Comparison of ENCODE assay signal across 8 cellular contexts in genomic region chr20:50957798-50958732, GRCh38. TPM values are rescaled to one million over a fixed set of nuclear protein-coding genes. Genes with fewer than 3 reads are reported as not detected.
DNase-seq lines count a peak whose midpoint lies in the region; ATAC-seq, FAIRE-seq and TF ChIP-seq lines count a peak whose summit lies in the region.

Gene DPM1 (minus strand): TSS chr20:50958532. CDS start chr20:50958523, 9 bp downstream.

- TF ChIP-seq RAD21 in H1 (IDR thresholded peaks at IDR 0.05 in 1 of 2, conservative IDR thresholded peaks at IDR 0.05 in 1 of 2; ENCODE audit: low read depth in 2 of 2, low read length in 2 of 2), result no peak

- intact Hi-C loops in CD4-positive, alpha-beta memory T cell (cut with micrococcal nuclease), result loop anchor here (1.0 kb wide), 4 partner anchors 27 to 227 kb away; partner anchors contain the start of genes ADNP and PARD6B

- no peak within 1 kb of the TSS for H2BK20ac ChIP-seq in H1 (ENCODE audit: low read length)

- H2BK120ac ChIP-seq in H1 (replicated peaks; ENCODE audit: low read depth, low read length), result no peak within 1 kb of the TSS
- no peak within 1 kb of the TSS for H2BK120ac ChIP-seq in mesenchymal stem cell (ENCODE audit: low read depth, low read length)

- no peak within 1 kb of the TSS for H3K18ac ChIP-seq in H1 (ENCODE audit: extremely low read depth, low read length)
- H3K18ac ChIP-seq in mesenchymal stem cell (ENCODE audit: low read depth in 1 of 2, low read length in 2 of 2), result peak within 1 kb of the TSS; percentile 67 to 92

- H3K9ac ChIP-seq in H1 (replicated peaks in 1 of 4; ENCODE audit: extremely low read depth in 1 of 4, low read depth in 3 of 4, low read length in 3 of 4), result peak within 1 kb of the TSS; percentile 78 to 97 (median 86)
- peak within 1 kb of the TSS; percentile 97 for H3K9ac ChIP-seq in mesenchymal stem cell (ENCODE audit: low read length)

- no peak for TF ChIP-seq CTCF in H1 (IDR thresholded peaks at IDR 0.05; ENCODE audit: control extremely low read depth in 1 of 3, insufficient read depth in 1 of 3, low read depth in 1 of 3, low read length in 3 of 3)

- peak; percentile 24 for FAIRE-seq in H1 (lab: Jason Lieb, UNC)

- peaks cover 19 to 20% of the 10 kb centered on the region in 2 experiments for H4K20me1 ChIP-seq in H1 (replicated peaks in 1 of 2; ENCODE audit: control insufficient read depth in 1 of 2, insufficient read depth in 2 of 2, low read length in 2 of 2)

- WGBS in H1 (ENCODE audit: extremely low coverage in 1 of 2, insufficient coverage in 1 of 2, insufficient read length in 1 of 2, insufficient replicate concordance in 2 of 2, low coverage in 1 of 2, low lambda C conversion rate in 2 of 2, missing lambda C conversion rate in 1 of 2), 2 experiments, result 2% methylated on average over 54 of the region's 54 CpGs; no CpG with 5 or more reads in 1 of the 2 experiments
- WGBS in mesenchymal stem cell, result under 1% methylated on average over 44 of the region's 54 CpGs

- H3K4ac ChIP-seq in H1 (replicated peaks; ENCODE audit: insufficient read length, low read depth, low read length) (peak within 1 kb of the TSS; percentile 80), mesenchymal stem cell (ENCODE audit: low read depth in 1 of 2, low read length in 2 of 2) (peak within 1 kb of the TSS; percentile 89 to 96)

- DNase-seq in CD4-positive, alpha-beta memory T cell, result peak; percentile 92 to 93 (median 93)
- DNase-seq in HPDE6-E6E7 (ENCODE audit: extremely low spot score), result peak; percentile 92
- DNase-seq in NK-92 (lab: John Stamatoyannopoulos, UW; ENCODE audit: unreplicated experiment), result peak; percentile 38
- DNase-seq in H1 (ENCODE audit: low read depth in 1 of 2, low spot score in 2 of 2), result peak; percentile 39 to 89
- DNase-seq in mesenchymal stem cell, result peak; percentile 70
- DNase-seq in stimulated activated CD8-positive, alpha-beta memory T cell treated with anti-CD3 and anti-CD28 coated beads, Interleukin-12 subunit alpha, Interleukin-12 subunit beta, amount 100 ng/mL, for 4 hours (ENCODE audit: low read depth), result peak; percentile 74

- H2BK5ac ChIP-seq in H1 (ENCODE audit: low read depth, low read length), result peak within 1 kb of the TSS; percentile 91
- H2BK5ac ChIP-seq in mesenchymal stem cell (ENCODE audit: low read depth, low read length, poor library complexity, severe bottlenecking), result peak within 1 kb of the TSS; percentile 53

- H2BK12ac ChIP-seq in H1 (ENCODE audit: low read depth, low read length) (peak within 1 kb of the TSS; percentile 18; the same call in 1 of the 2 replicates), mesenchymal stem cell (ENCODE audit: low read length in 2 of 2) (no peak within 1 kb of the TSS)

- peak; percentile 92 to 97 for TF ChIP-seq POLR2A in H1 (IDR thresholded peaks at IDR 0.05; ENCODE audit: control extremely low read depth in 1 of 2, low read depth in 2 of 2, low read length in 2 of 2)

- H2AK5ac ChIP-seq in H1 (ENCODE audit: low read depth, low read length), result peak within 1 kb of the TSS; percentile 94; the same call in 1 of the 2 replicates
- H2AK5ac ChIP-seq in mesenchymal stem cell (ENCODE audit: low read length, severe bottlenecking), result no peak within 1 kb of the TSS

- H3K23me2 ChIP-seq in H1 (ENCODE audit: low read depth, low read length), result peaks cover 15% of the 10 kb centered on the region

- no peak within 1 kb of the TSS for H3K23ac ChIP-seq in H1 (ENCODE audit: insufficient read length)
- peak within 1 kb of the TSS; percentile 85 to 99 for H3K23ac ChIP-seq in mesenchymal stem cell (ENCODE audit: low read length in 2 of 2)

- peaks cover 6 to 45% of the 10 kb centered on the region in 2 donors for H3K36me3 Mint-ChIP-seq in CD4-positive, alpha-beta memory T cell

- H3K79me2 ChIP-seq in H1 (ENCODE audit: control insufficient read depth in 1 of 2, insufficient read depth in 2 of 2, low read length in 2 of 2), result peaks cover 23 to 75% of the 10 kb centered on the region in 2 experiments

- POLR2A ChIA-PET in CD4-positive, alpha-beta memory T cell (lab: Charles Lee; ENCODE audit: partially characterized antibody), result interaction anchor here (0.7 to 3.4 kb wide), 18 partner anchors 8 to 1234 kb away, joined by 3 to 153 read pairs (median 5); partner anchors contain the start of genes ADNP, BCAS4 and PARD6B
- POLR2A ChIA-PET in activated CD8-positive, alpha-beta memory T cell treated with anti-CD3 and anti-CD28 coated beads for 36 hours (lab: Charles Lee), result interaction anchor here (0.7 to 2.8 kb wide), 7 partner anchors 21 to 168 kb away, joined by 3 to 44 read pairs (median 4); partner anchors contain the start of genes ADNP and BCAS4
- POLR2A ChIA-PET in H1 (lab: Charles Lee; ENCODE audit: partially characterized antibody), result interaction anchor here (0.6 to 2.7 kb wide), 30 partner anchors 8 to 842 kb away, joined by 3 to 44 read pairs (median 4); partner anchors contain the start of genes ADNP and BCAS4

- peaks cover 0 to 6% (median 0%) of the 10 kb centered on the region in 8 donors for H3K9me3 Mint-ChIP-seq in CD4-positive, alpha-beta memory T cell

- H3K36me3 ChIP-seq in CD4-positive, alpha-beta memory T cell (ENCODE audit: insufficient read depth, low read length), result peaks cover 7% of the 10 kb centered on the region
- peaks cover 3 to 18% (median 6%) of the 10 kb centered on the region in 4 experiments; a peak in 6 of 8 replicates for H3K36me3 ChIP-seq in H1 (ENCODE audit: control insufficient read depth in 2 of 4, insufficient read depth in 4 of 4, low read length in 3 of 4)
- peaks cover 0 to 50% of the 10 kb centered on the region in 2 experiments for H3K36me3 ChIP-seq in mesenchymal stem cell (ENCODE audit: control insufficient read depth in 1 of 2, insufficient read depth in 2 of 2, low read depth in 1 of 2, low read length in 2 of 2)

- peak within 1 kb of the TSS; percentile 40 for H3K56ac ChIP-seq in H1 (replicated peaks; ENCODE audit: insufficient read length, low read depth, low read length)

- no peaks in the 10 kb centered on the region for H3K27me3 Mint-ChIP-seq in CD4-positive, alpha-beta memory T cell

- peak within 1 kb of the TSS; percentile 96 to 98 for H3K4me2 ChIP-seq in H1 (ENCODE audit: insufficient read depth in 1 of 2, low read depth in 2 of 2, low read length in 2 of 2)
- H3K4me2 ChIP-seq in mesenchymal stem cell (ENCODE audit: low read length, poor library complexity, severe bottlenecking), result peak within 1 kb of the TSS; percentile 98

- peak within 1 kb of the TSS; percentile 65 for H4K91ac ChIP-seq in H1 (replicated peaks; ENCODE audit: insufficient read length, low read length)
- H4K91ac ChIP-seq in mesenchymal stem cell (ENCODE audit: low read length), result peak within 1 kb of the TSS; percentile 73

- CTCF ChIA-PET in CD4-positive, alpha-beta memory T cell (lab: Charles Lee; ENCODE audit: partially characterized antibody), result interaction anchor here (0.8 to 3.3 kb wide), 10 partner anchors 11 to 209 kb away, joined by 4 to 29 read pairs (median 4); partner anchors contain the start of genes ADNP and BCAS4
- CTCF ChIA-PET in activated CD8-positive, alpha-beta memory T cell treated with anti-CD3 and anti-CD28 coated beads for 36 hours (lab: Charles Lee), result interaction anchor here (0.6 to 2.7 kb wide), 8 partner anchors 15 to 165 kb away, joined by 3 to 16 read pairs (median 6); partner anchors contain the start of genes ADNP and BCAS4
- CTCF ChIA-PET in H1 (lab: Charles Lee; ENCODE audit: partially characterized antibody), result interaction anchor here (0.5 to 2.4 kb wide), 6 partner anchors 11 to 349 kb away, joined by 4 to 6 read pairs (median 5); no protein-coding TSS in a partner anchor

- H2BK15ac ChIP-seq in H1 (ENCODE audit: low read length) (no peak within 1 kb of the TSS), mesenchymal stem cell (ENCODE audit: low read depth, poor library complexity, severe bottlenecking) (peak within 1 kb of the TSS; percentile 64)

- peak within 1 kb of the TSS; percentile 93 for H4K5ac ChIP-seq in H1 (ENCODE audit: insufficient read length, low read depth, low read length)

- peak within 1 kb of the TSS; percentile 91 for H3K27ac ChIP-seq in CD4-positive, alpha-beta memory T cell (ENCODE audit: low read depth, low read length)
- H3K27ac ChIP-seq in H1 (ENCODE audit: low read depth, low read length) (peak within 1 kb of the TSS; percentile 98), mesenchymal stem cell (ENCODE audit: low read length, poor library complexity, severe bottlenecking) (peak within 1 kb of the TSS; percentile 70)

- peak in 1 of 2 experiments; percentile 98; a peak in 2 of 3 replicates for TF ChIP-seq EP300 in H1 (IDR thresholded peaks at IDR 0.05; ENCODE audit: borderline replicate concordance in 1 of 2, low read depth in 2 of 2, low read length in 2 of 2)

- H3K27ac Mint-ChIP-seq in CD4-positive, alpha-beta memory T cell, result peak within 1 kb of the TSS; percentile 96 to 100 (median 100)

- H3K4me3 Mint-ChIP-seq in CD4-positive, alpha-beta memory T cell, result peak within 1 kb of the TSS; percentile 91 to 98 (median 96)

- H4K8ac ChIP-seq in H1 (ENCODE audit: extremely low read depth, insufficient read depth, low read length) (peak within 1 kb of the TSS; percentile 97), mesenchymal stem cell (ENCODE audit: low read length) (peak within 1 kb of the TSS; percentile 96)

- no peaks in the 10 kb centered on the region for H3K27me3 ChIP-seq in CD4-positive, alpha-beta memory T cell (ENCODE audit: insufficient read depth, low read length)
- H3K27me3 ChIP-seq in H1 (replicated peaks in 1 of 4; ENCODE audit: control insufficient read depth in 3 of 4, extremely low read depth in 1 of 4, insufficient read depth in 3 of 4, low read length in 3 of 4) (no peaks in the 10 kb centered on the region), mesenchymal stem cell (ENCODE audit: control insufficient read depth in 1 of 2, insufficient read depth in 1 of 2, low read length in 2 of 2) (no peaks in the 10 kb centered on the region)

- H3K14ac ChIP-seq in H1 (ENCODE audit: insufficient read length) (no peak within 1 kb of the TSS), mesenchymal stem cell (ENCODE audit: low read length in 2 of 2) (peak within 1 kb of the TSS in 1 of 2 experiments; percentile 83)

- ATAC-seq in GM19455 (IDR thresholded peaks at IDR 0.05; ENCODE audit: unreplicated experiment), result peak; percentile 81

- no peaks in the 10 kb centered on the region for H3K9me3 ChIP-seq in CD4-positive, alpha-beta memory T cell (ENCODE audit: control insufficient read depth in 1 of 2, low read length in 2 of 2)
- H3K9me3 ChIP-seq in H1 (ENCODE audit: insufficient read depth in 2 of 2, low read depth in 1 of 2, low read length in 1 of 2) (no peaks in the 10 kb centered on the region), mesenchymal stem cell (ENCODE audit: control insufficient read depth, low read length) (peaks cover 6% of the 10 kb centered on the region)

- H3K4me1 ChIP-seq in CD4-positive, alpha-beta memory T cell (ENCODE audit: insufficient read depth, low read length), result peaks cover 40% of the 10 kb centered on the region
- H3K4me1 ChIP-seq in H1 (replicated peaks in 1 of 4; ENCODE audit: control insufficient read depth in 3 of 4, insufficient read depth in 4 of 4, low read length in 3 of 4) (peaks cover 4 to 8% (median 6%) of the 10 kb centered on the region in 4 experiments), mesenchymal stem cell (ENCODE audit: control insufficient read depth, insufficient read depth, low read depth, low read length) (peaks cover 17% of the 10 kb centered on the region)

- H3K79me1 ChIP-seq in H1 (ENCODE audit: low read depth, low read length) (peaks cover 8% of the 10 kb centered on the region; the same call in 1 of the 2 replicates), mesenchymal stem cell (replicated peaks; ENCODE audit: low read length, poor library complexity, severe bottlenecking) (peaks cover 22% of the 10 kb centered on the region)

- H3K4me3 ChIP-seq in CD4-positive, alpha-beta memory T cell (ENCODE audit: low read length in 2 of 2), result peak within 1 kb of the TSS; percentile 86 to 90
- peak within 1 kb of the TSS; percentile 77 to 99 (median 94) for H3K4me3 ChIP-seq in H1 (ENCODE audit: extremely low read depth in 1 of 4, insufficient read depth in 2 of 4, low read depth in 3 of 4, low read length in 4 of 4)
- H3K4me3 ChIP-seq in mesenchymal stem cell (ENCODE audit: insufficient read depth in 1 of 2, low read depth in 1 of 2, low read length in 2 of 2), result peak within 1 kb of the TSS; percentile 95 to 97

- peaks cover 23 to 68% (median 52%) of the 10 kb centered on the region in 4 donors for H3K4me1 Mint-ChIP-seq in CD4-positive, alpha-beta memory T cell

- H2AFZ ChIP-seq in H1 (ENCODE audit: low read length) (peak within 1 kb of the TSS; percentile 95), mesenchymal stem cell (ENCODE audit: low read depth, low read length) (peak within 1 kb of the TSS; percentile 83)

RNA-seq across cellular contexts. Expression of gene DPM1, which starts in this region (rescaled TPM):
- 10 to 100 TPM; 39.9 to 40.9 TPM for total RNA-seq in CD4-positive, alpha-beta memory T cell
- polyA plus RNA-seq in CD4-positive, alpha-beta memory T cell, result 10 to 100 TPM; 70.3 to 79.2 TPM
- total RNA-seq in activated CD8-positive, alpha-beta memory T cell treated with anti-CD3 and anti-CD28 coated beads for 36 hours, result 10 to 100 TPM; 77.6 to 80.8 TPM
- 57.0 and 61.1 TPM in 2 replicates for total RNA-seq in H1 (2021; fragmentation: NEBNext Ultra II Directional; extraction: Animal tissue kit (Norgen Biotek cat#: 25700))
- 21.6 and 42.3 TPM in 2 replicates for polyA plus RNA-seq in H1 (2011; rRNA removed)
- polyA plus RNA-seq in H1 (2011; cell fraction: cytosol; rRNA removed), result 60.2 TPM
- polyA plus RNA-seq in H1 (2011; cell fraction: nucleus; rRNA removed), result 12.3 TPM
- polyA plus RNA-seq in H1 (2012, experiment 1 of 2), result 44.2 to 56.2 TPM (median 49.1 TPM) in 4 replicates
- 19.1 TPM for polyA plus RNA-seq in H1 (2012, experiment 2 of 2)
- 52.4 TPM for polyA plus RNA-seq in H1 (2013, experiment 1 of 2)
- polyA plus RNA-seq in H1 (2013, experiment 2 of 2), result 53.5 TPM
- 12.4 and 19.3 TPM in 2 replicates for polyA minus RNA-seq in H1 (2011; rRNA and poly(A)+ RNA removed)
- 19.7 TPM for polyA minus RNA-seq in H1 (2011; cell fraction: cytosol; rRNA and poly(A)+ RNA removed)
- 14.7 TPM for polyA minus RNA-seq in H1 (2011; cell fraction: nucleus; rRNA and poly(A)+ RNA removed)
- 53.8 TPM for polyA plus RNA-seq in mesenchymal stem cell (2013, experiment 1 of 2)
- 63.4 TPM for polyA plus RNA-seq in mesenchymal stem cell (2013, experiment 2 of 2)

Comparison
In these comparisons a context has a peak if more than half of its experiments do, and no peak if none do; other contexts are left out.
1. Peak in every context shown above with its lines: DNase-seq, ATAC-seq, H3K4me3 ChIP-seq and H3K27ac ChIP-seq.
2. DNase-seq: peak in every context shown above with its lines; median percentile 93 in CD4-positive, alpha-beta memory T cell; 92 in HPDE6-E6E7; 74 in stimulated activated CD8-positive, alpha-beta memory T cell treated with anti-CD3 and anti-CD28 coated beads, Interleukin-12 subunit alpha, Interleukin-12 subunit beta, amount 100 ng/mL, for 4 hours; 70 in mesenchymal stem cell; 64 in H1; 38 in NK-92.